In the genomic region with DNA sequence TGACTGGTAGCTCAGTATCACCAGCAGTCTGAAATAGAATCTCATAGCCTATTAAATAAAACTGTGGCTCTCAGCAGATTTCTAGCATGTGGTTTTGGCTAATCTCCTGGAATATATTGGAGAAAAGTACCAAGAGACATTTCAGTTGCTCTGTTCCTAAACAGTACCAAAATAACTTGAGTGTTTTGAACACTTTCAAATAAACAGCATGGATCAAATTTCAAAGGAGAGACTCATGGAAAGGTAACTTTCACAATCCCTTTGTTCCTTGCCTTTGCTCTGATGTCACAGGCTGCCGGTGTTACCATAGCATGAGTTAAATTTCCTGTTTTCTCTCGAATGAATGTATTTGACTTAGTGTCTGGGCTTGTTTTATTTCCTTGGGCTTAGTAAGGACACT, we compare ENCODE assay signal across 9 cellular contexts. TPM values are rescaled to one million over a fixed set of nuclear protein-coding genes. Genes with fewer than 3 reads are reported as not detected.
DNase-seq lines count a peak whose midpoint lies in the region; ATAC-seq and TF ChIP-seq lines count a peak whose summit lies in the region.
"Had no signal": no experiment of that assay in that cellular context is flagged by ENCODE, and none has a peak within 500 bp of the region (broad histone marks: within the 10 kb centered on the region; RNA-seq: fewer than 3 reads in every experiment).

No MANE protein-coding gene starts in this region.

- CTCF ChIA-PET in SK-N-SH (lab: Yijun Ruan, JAX) = interaction anchor here (0.9 to 6.2 kb wide), 3 partner anchors 21 to 196 kb away, joined by 3 to 85 read pairs (median 3); partner anchors contain the start of gene RDH12

- H3K4me2 ChIP-seq in SK-N-SH = peak overlapping the region; percentile 58; the same call in 1 of the 2 replicates

- H2AFZ ChIP-seq in SK-N-SH (ENCODE audit: low read depth) = peak overlapping the region; percentile 77; the same call in 1 of the 2 replicates

- peaks cover 22% of the 10 kb centered on the region for H3F3A ChIP-seq in SK-N-SH (replicated peaks; ENCODE audit: insufficient read depth)

- POLR2A ChIA-PET in SK-N-SH (lab: Yijun Ruan, JAX) = interaction anchor here (0.6 kb wide), 2 partner anchors 22 to 23 kb away, joined by 3 read pairs; partner anchors contain the start of gene PIGH

- no peak for ATAC-seq in SK-N-SH treated with all-trans-retinoic acid at 6 μM for 48 hours

- H3K27ac ChIP-seq in SK-N-SH (ENCODE audit: low read depth in 2 of 2, low read length in 1 of 2) (peak overlapping the region in 1 of 2 experiments; percentile 76; a peak in 3 of 4 replicates), suprapubic skin (peak overlapping the region; percentile 35)

- no peaks in the 10 kb centered on the region for H3K79me2 ChIP-seq in SK-N-SH (ENCODE audit: insufficient read depth)

- H3K9me2 ChIP-seq in SK-N-SH = no peaks in the 10 kb centered on the region

- H4K20me1 ChIP-seq in SK-N-SH (ENCODE audit: insufficient read depth) = no peaks in the 10 kb centered on the region

- TF ChIP-seq EP300 in SK-N-SH (IDR thresholded peaks at IDR 0.05; ENCODE audit: borderline replicate concordance in 1 of 2, low read depth in 1 of 2, low read length in 1 of 2) (no peak), suprapubic skin (IDR thresholded peaks at IDR 0.05) (no peak)

- H3K27me3 ChIP-seq in SK-N-SH (ENCODE audit: insufficient read depth) (no peaks in the 10 kb centered on the region), suprapubic skin (no peaks in the 10 kb centered on the region)

- peak overlapping the region; percentile 26; the same call in 1 of the 2 replicates for H3K9ac ChIP-seq in SK-N-SH

- TF ChIP-seq CTCF in SK-N-SH (IDR thresholded peaks at IDR 0.05) (no peak), fibroblast of villous mesenchyme (IDR thresholded peaks at IDR 0.05; ENCODE audit: insufficient read depth, low read depth, low read length) (no peak), suprapubic skin (IDR thresholded peaks at IDR 0.05) (no peak)

- H3K36me3 ChIP-seq in SK-N-SH (replicated peaks in 1 of 2; ENCODE audit: control insufficient read depth in 1 of 2, insufficient read depth in 2 of 2, low read length in 1 of 2) (no peaks in the 10 kb centered on the region), suprapubic skin (no peaks in the 10 kb centered on the region)

- 58% methylated on average over 2 of the region's 2 CpGs for WGBS in SK-N-SH (ENCODE audit: low lambda C conversion rate)
- WGBS in suprapubic skin = 23% methylated on average over 2 of the region's 2 CpGs

- no peak for TF ChIP-seq RAD21 in SK-N-SH (IDR thresholded peaks at IDR 0.05; ENCODE audit: low read length)

- H3K9me3 ChIP-seq in SK-N-SH = no peaks in the 10 kb centered on the region
- H3K9me3 ChIP-seq in suprapubic skin = no peaks in the 10 kb centered on the region

- H3K4me3 ChIP-seq in SK-N-SH (ENCODE audit: low read depth in 2 of 2, low read length in 1 of 2) (no peak overlapping the region), fibroblast of villous mesenchyme (ENCODE audit: low read depth, low read length) (no peak overlapping the region), suprapubic skin (no peak overlapping the region)

- no peak for TF ChIP-seq POLR2A in suprapubic skin (IDR thresholded peaks at IDR 0.05)

- H3K4me1 ChIP-seq in SK-N-SH (ENCODE audit: control insufficient read depth in 1 of 2, insufficient read depth in 2 of 2, low read depth in 1 of 2, low read length in 1 of 2) = peaks cover 5 to 10% of the 10 kb centered on the region in 2 experiments; a peak in 3 of 4 replicates
- peaks cover 34% of the 10 kb centered on the region for H3K4me1 ChIP-seq in suprapubic skin

- DNase-seq in SK-N-SH = no peak
- DNase-seq in SW480 (ENCODE audit: low spot score) = peak; percentile 88
- peak; percentile 76 for DNase-seq in fibroblast of villous mesenchyme (ENCODE audit: low read depth)
- no peak for DNase-seq in suprapubic skin (ENCODE audit: low spot score in 2 of 2)
- no peak for DNase-seq in NCI-H1436 (lab: John Stamatoyannopoulos, UW)
- no peak for DNase-seq in activated T-cell treated with anti-CD3 and anti-CD28 coated beads, Interleukin-2, amount 50 U/mL, for 1 hour
- DNase-seq in SK-N-DZ (ENCODE audit: low spot score) = no peak
- DNase-seq: KG1 had no signal

TF ChIP-seq in SK-N-SH, 30 proteins besides CTCF, POLR2A, EP300 and RAD21 (continues in another document):
- TF ChIP-seq ELF1 (IDR thresholded peaks at IDR 0.05) (no peak), POLR2AphosphoS5 (IDR thresholded peaks at IDR 0.05; ENCODE audit: low read depth, low read length) (no peak), NFIC (IDR thresholded peaks at IDR 0.05; ENCODE audit: borderline replicate concordance) (no peak), USF1 (IDR thresholded peaks at IDR 0.05; ENCODE audit: borderline replicate concordance, low read depth) (no peak), MAX (IDR thresholded peaks at IDR 0.05; ENCODE audit: low read depth) (no peak; the same call in 1 of the 2 replicates), FOSL2 (IDR thresholded peaks at IDR 0.05; ENCODE audit: borderline replicate concordance, low read depth) (no peak)
- TF ChIP-seq, protein P1, sequence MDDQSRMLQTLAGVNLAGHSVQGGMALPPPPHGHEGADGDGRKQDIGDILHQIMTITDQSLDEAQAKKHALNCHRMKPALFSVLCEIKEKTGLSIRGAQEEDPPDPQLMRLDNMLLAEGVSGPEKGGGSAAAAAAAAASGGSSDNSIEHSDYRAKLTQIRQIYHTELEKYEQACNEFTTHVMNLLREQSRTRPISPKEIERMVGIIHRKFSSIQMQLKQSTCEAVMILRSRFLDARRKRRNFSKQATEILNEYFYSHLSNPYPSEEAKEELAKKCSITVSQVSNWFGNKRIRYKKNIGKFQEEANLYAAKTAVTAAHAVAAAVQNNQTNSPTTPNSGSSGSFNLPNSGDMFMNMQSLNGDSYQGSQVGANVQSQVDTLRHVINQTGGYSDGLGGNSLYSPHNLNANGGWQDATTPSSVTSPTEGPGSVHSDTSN (IDR thresholded peaks at IDR 0.05) = no peak

TF ChIP-seq in SK-N-SH treated with all-trans-retinoic acid at 6 μM for 48 hours, 23 proteins besides CTCF, POLR2A, EP300 and RAD21:
- TF ChIP-seq POU6F1 (CRISPR knock-in tag; IDR thresholded peaks at IDR 0.05; ENCODE audit: borderline replicate concordance, low read depth) (no peak), ZFP30 (CRISPR knock-in tag; IDR thresholded peaks at IDR 0.05) (no peak)

RNA-seq across cellular contexts. Expression of gene ARG2, which starts 3.4 kb away (rescaled TPM):
- 2.6 TPM in 2 replicates for polyA plus RNA-seq in SK-N-SH (2012; rRNA removed)
- polyA plus RNA-seq in SK-N-SH (2012; cell fraction: cytosol; rRNA removed) = 2.7 TPM in 2 replicates
- polyA plus RNA-seq in SK-N-SH (2012; cell fraction: nucleus; rRNA removed) = 0.87 and 1.9 TPM in 2 replicates
- total RNA-seq in fibroblast of villous mesenchyme (3.9 TPM in 2 replicates), suprapubic skin (1 to 10 TPM; 3.5 to 9.6 (median 5.4) TPM)
- polyA plus RNA-seq in SK-N-DZ (2014; cell fraction: cytosol; rRNA removed) = 20.7 and 22.2 TPM in 2 replicates
- 14.2 and 20.2 TPM in 2 replicates for polyA plus RNA-seq in SK-N-DZ (2014; cell fraction: nucleus; rRNA removed)

RNA-seq across cellular contexts. Expression of gene PIGH, which starts 23.0 kb away (rescaled TPM):
- polyA plus RNA-seq in SK-N-SH (2012; rRNA removed) = 23.6 and 26.5 TPM in 2 replicates
- polyA plus RNA-seq in SK-N-SH (2012; cell fraction: cytosol; rRNA removed) = 18.1 and 19.7 TPM in 2 replicates
- polyA plus RNA-seq in SK-N-SH (2012; cell fraction: nucleus; rRNA removed) = 62.2 and 99.3 TPM in 2 replicates
- total RNA-seq in fibroblast of villous mesenchyme (15.5 and 17.7 TPM in 2 replicates), suprapubic skin (10 to 100 TPM; 29.6 to 50.5 (median 36.4) TPM)
- 37.4 and 45.8 TPM in 2 replicates for polyA plus RNA-seq in SK-N-DZ (2014; cell fraction: cytosol; rRNA removed)
- polyA plus RNA-seq in SK-N-DZ (2014; cell fraction: nucleus; rRNA removed) = 45.1 and 55.3 TPM in 2 replicates

RNA-seq across cellular contexts. Expression of gene VTI1B, which starts 51.3 kb away (rescaled TPM):
- polyA plus RNA-seq in SK-N-SH (2012; rRNA removed) = 59.2 and 71.8 TPM in 2 replicates
- polyA plus RNA-seq in SK-N-SH (2012; cell fraction: cytosol; rRNA removed) = 83.3 and 105 TPM in 2 replicates
- 21.3 and 29.2 TPM in 2 replicates for polyA plus RNA-seq in SK-N-SH (2012; cell fraction: nucleus; rRNA removed)
- total RNA-seq in fibroblast of villous mesenchyme (45.1 and 52.2 TPM in 2 replicates), suprapubic skin (10 to 100 TPM; 48.4 to 61.1 (median 56.2) TPM)
- 33.7 and 37.7 TPM in 2 replicates for polyA plus RNA-seq in SK-N-DZ (2014; cell fraction: cytosol; rRNA removed)
- polyA plus RNA-seq in SK-N-DZ (2014; cell fraction: nucleus; rRNA removed) = 23.7 and 26.7 TPM in 2 replicates

Comparison
In these comparisons a context has a peak if more than half of its experiments do, and no peak if none do; other contexts are left out.
1. DNase-seq: peak in SW480 (single experiment) and fibroblast of villous mesenchyme (single experiment); none in SK-N-SH (single experiment), suprapubic skin (0 of 2), NCI-H1436 (single experiment), activated T-cell treated with anti-CD3 and anti-CD28 coated beads, Interleukin-2, amount 50 U/mL, for 1 hour (single experiment) and SK-N-DZ (single experiment).